12 cellular contexts compared by ENCODE assay signal in genomic region chrX:54359408-54359807, GRCh38. TPM values are rescaled to one million over a fixed set of nuclear protein-coding genes. Genes with fewer than 3 reads are reported as not detected.
A peak's percentile ranks its signal among the peaks of the same experiment; 100 is the strongest.
DNase-seq lines count a peak whose midpoint lies in the region; ATAC-seq and TF ChIP-seq lines count a peak whose summit lies in the region.
"Had no signal": no experiment of that assay in that cellular context is flagged by ENCODE, and none has a peak within 500 bp of the region (broad histone marks: within the 10 kb centered on the region; RNA-seq: fewer than 3 reads in every experiment).

No MANE protein-coding gene starts in this region.

- DNase-seq in A172 (ENCODE audit: low spot score) (peak; percentile 0), H7 (no peak), mammary epithelial cell (no peak), mesothelial cell of epicardium (ENCODE audit: low spot score in 2 of 2, unreplicated experiment in 2 of 2) (no peak), hippocampal formation (lab: John Stamatoyannopoulos, UW) (no peak), NCI-H226 (no peak)
- DNase-seq: activated gamma-delta T cell, COR-L47 had no signal

- 40% methylated on average over 4 of the region's 4 CpGs for WGBS in mammary epithelial cell (ENCODE audit: low coverage, missing lambda C conversion rate)

- no peak for ATAC-seq in GM21390 (IDR thresholded peaks at IDR 0.05; ENCODE audit: unreplicated experiment)
- no peak for ATAC-seq in HG03378 (IDR thresholded peaks at IDR 0.05; ENCODE audit: unreplicated experiment)

- no peaks in the 10 kb centered on the region for H4K20me1 ChIP-seq in mammary epithelial cell (ENCODE audit: insufficient read depth, low read length)

- H3K36me3 Mint-ChIP-seq in mesothelial cell of epicardium, result no peaks in the 10 kb centered on the region

- peak overlapping the region; percentile 97 for H3K27ac Mint-ChIP-seq in mesothelial cell of epicardium

- H3K9ac ChIP-seq in mammary epithelial cell (ENCODE audit: insufficient read depth, low read length), result no peak overlapping the region

- H3K79me2 ChIP-seq in mammary epithelial cell (ENCODE audit: insufficient read depth, low read length), result no peaks in the 10 kb centered on the region

- peak overlapping the region; percentile 95 for H3K4me3 Mint-ChIP-seq in mesothelial cell of epicardium

- BruUV-seq in mammary epithelial cell (replicated peaks; lab: Mats Ljungman, UMichigan), result no TSS peak

- no peak overlapping the region for H3K4me2 ChIP-seq in mammary epithelial cell (ENCODE audit: insufficient read depth, low read depth, low read length)

- dilution Hi-C loops in mammary epithelial cell (cut with HindIII; ENCODE audit: low sequenced_read_pairs), result no loop called here

- in situ Hi-C loops in mammary epithelial cell (cut with MboI; ENCODE audit: low sequenced_read_pairs in 2 of 2), result no loop called here

- H3K27me3 ChIP-seq in H7 (ENCODE audit: control insufficient read depth, insufficient read depth, low read length) (no peaks in the 10 kb centered on the region), mammary epithelial cell (ENCODE audit: insufficient read depth, low read length) (peaks cover 9% of the 10 kb centered on the region)

- peaks cover 3% of the 10 kb centered on the region for H3K9me3 ChIP-seq in mammary epithelial cell (replicated peaks; ENCODE audit: insufficient read depth, low read length)

- intact Hi-C loops in mammary epithelial cell (cut with micrococcal nuclease), result no loop called here

- no peaks in the 10 kb centered on the region for H3K4me1 ChIP-seq in mammary epithelial cell (ENCODE audit: insufficient read depth, low read length)

- no peak overlapping the region for H3K27ac ChIP-seq in mammary epithelial cell (ENCODE audit: insufficient read depth, low read depth, low read length)
- H3K27ac ChIP-seq: epithelial cell of prostate, HL-60 had no signal

- peaks cover 26% of the 10 kb centered on the region for H3K4me1 Mint-ChIP-seq in mesothelial cell of epicardium

- no peaks in the 10 kb centered on the region for H3K27me3 Mint-ChIP-seq in mesothelial cell of epicardium (ENCODE audit: low read depth)

- peak overlapping the region; percentile 89 for H2AFZ ChIP-seq in mammary epithelial cell (ENCODE audit: low read depth, low read length)

- no peaks in the 10 kb centered on the region for H3K36me3 ChIP-seq in H7 (replicated peaks; ENCODE audit: control insufficient read depth, insufficient read depth, low read length)
- no peaks in the 10 kb centered on the region for H3K36me3 ChIP-seq in mammary epithelial cell (ENCODE audit: insufficient read depth, low read length)

- CTCF ChIA-PET in mammary epithelial cell (lab: Charles Lee; ENCODE audit: low non-redundant PET), result no interaction called here

- no peak for TF ChIP-seq CTCF in mammary epithelial cell (conservative IDR thresholded peaks at IDR 0.05 in 1 of 2, IDR thresholded peaks at IDR 0.05 in 1 of 2; ENCODE audit: extremely low read depth in 1 of 2, insufficient read depth in 1 of 2, low read depth in 1 of 2, low read length in 2 of 2)
- no peak for TF ChIP-seq CTCF in mesothelial cell of epicardium (IDR thresholded peaks at IDR 0.05; ENCODE audit: unreplicated experiment)

- no peaks in the 10 kb centered on the region for H3K9me3 Mint-ChIP-seq in mesothelial cell of epicardium

- H3K4me3 ChIP-seq in H7 (ENCODE audit: insufficient read depth, low read depth, low read length), result peak overlapping the region; percentile 45
- no peak overlapping the region for H3K4me3 ChIP-seq in mammary epithelial cell (replicated peaks in 1 of 3; ENCODE audit: insufficient read depth in 1 of 3, low read depth in 2 of 3, low read length in 3 of 3)

RNA-seq across cellular contexts. Expression of gene WNK3, which starts 1.6 kb away (rescaled TPM):
- total RNA-seq in A172 (2014; rRNA removed; shearing (Covaris generic)), result 3.3 and 4.2 TPM in 2 replicates
- total RNA-seq in H7 (2014; rRNA removed; shearing (Covaris generic)), result 13.0 and 16.5 TPM in 2 replicates
- total RNA-seq in mammary epithelial cell, result 1 to 10 TPM in 1 of 2 donors, under 1 TPM in 1; 0.21 to 4.3 TPM
- polyA plus RNA-seq in mammary epithelial cell, result 0.24 TPM
- 0.47 TPM for polyA minus RNA-seq in mammary epithelial cell
- total RNA-seq in mesothelial cell of epicardium, result 15.8 to 17.2 TPM (median 15.9 TPM) in 3 replicates
